ENCODE assay signal across 16 cellular contexts in the genomic region with DNA sequence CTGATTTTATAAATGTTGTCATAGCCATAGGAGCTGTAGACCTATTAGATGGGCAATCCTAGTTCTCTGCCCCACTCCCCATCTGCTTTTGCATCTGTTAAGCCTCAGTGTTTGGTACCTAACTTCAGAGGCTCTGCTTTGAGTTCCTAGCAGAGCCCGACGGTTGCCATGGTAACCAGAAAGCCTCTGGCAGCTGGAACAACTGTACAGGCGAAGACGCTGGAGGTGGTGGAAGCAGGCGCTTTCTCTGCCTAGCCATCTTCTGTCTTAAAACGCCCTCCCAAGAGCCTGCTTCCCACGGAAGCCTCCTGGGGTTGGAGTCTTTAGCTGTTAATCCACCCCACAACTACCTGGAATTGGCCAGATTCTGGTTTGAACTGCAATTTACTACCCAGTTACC. TPM values are rescaled to one million over a fixed set of nuclear protein-coding genes. Genes with fewer than 3 reads are reported as not detected.
DNase-seq lines count a peak whose midpoint lies in the region; ATAC-seq and TF ChIP-seq lines count a peak whose summit lies in the region.
"Had no signal": no experiment of that assay in that cellular context is flagged by ENCODE, and none has a peak within 500 bp of the region (broad histone marks: within the 10 kb centered on the region; RNA-seq: fewer than 3 reads in every experiment).

No MANE protein-coding gene starts in this region.

- TF ChIP-seq CTCF in heart left ventricle (IDR thresholded peaks at IDR 0.05) (no peak), upper lobe of right lung (IDR thresholded peaks at IDR 0.05) (no peak), WERI-Rb-1 (IDR thresholded peaks at IDR 0.05; ENCODE audit: low read depth, low read length) (no peak)

- no peaks in the 10 kb centered on the region for H3K9me3 ChIP-seq in heart left ventricle
- H3K9me3 ChIP-seq in upper lobe of right lung = no peaks in the 10 kb centered on the region
- no peaks in the 10 kb centered on the region for H3K9me3 ChIP-seq in WERI-Rb-1 (ENCODE audit: severe bottlenecking)
- H3K9me3 ChIP-seq: neutrophil had no signal

- H3K27ac ChIP-seq in heart left ventricle (no peak overlapping the region), upper lobe of right lung (no peak overlapping the region), WERI-Rb-1 (no peak overlapping the region)
- H3K27ac ChIP-seq: neutrophil had no signal

- peaks cover 0 to 28% (median 0%) of the 10 kb centered on the region in 9 donors for H3K27me3 ChIP-seq in heart left ventricle
- no peaks in the 10 kb centered on the region for H3K27me3 ChIP-seq in upper lobe of right lung
- H3K27me3 ChIP-seq in WERI-Rb-1 (ENCODE audit: insufficient read depth, low read depth, severe bottlenecking) = no peaks in the 10 kb centered on the region
- H3K27me3 ChIP-seq: neutrophil had no signal

- intact Hi-C loops in Right ventricle myocardium superior (cut with DNase I) = no loop called here
- intact Hi-C loops in heart left ventricle (cut with DNase I) = no loop called here
- intact Hi-C loops in upper lobe of right lung (cut with DNase I) = no loop called here

- ATAC-seq in Right ventricle myocardium superior (ENCODE audit: poor library complexity) (no peak), heart left ventricle (no peak), upper lobe of right lung (no peak), GM19452 (IDR thresholded peaks at IDR 0.05; ENCODE audit: unreplicated experiment) (no peak), GM21526 (IDR thresholded peaks at IDR 0.05; ENCODE audit: low FRiP score, unreplicated experiment) (no peak)
- ATAC-seq: activated CD8-positive, alpha-beta T cell treated with anti-CD3 and anti-CD28 coated beads for 36 hours had no signal

- H3K4me1 ChIP-seq in heart left ventricle (no peaks in the 10 kb centered on the region), upper lobe of right lung (no peaks in the 10 kb centered on the region)

- DNase-seq in Right ventricle myocardium superior (peak; percentile 20), heart left ventricle (no peak), amygdala (lab: John Stamatoyannopoulos, UW) (peak in 49 of 56 donors; percentile 0 to 66 (median 17)), left kidney (ENCODE audit: low read depth, low spot score) (peak; percentile 90), upper lobe of right lung (peak; percentile 22), WERI-Rb-1 (no peak)
- DNase-seq: activated CD8-positive, alpha-beta T cell treated with anti-CD3 and anti-CD28 coated beads for 36 hours; activated naive CD4-positive, alpha-beta T cell; cortex of kidney; EL; stimulated activated CD4-positive, alpha-beta T cell treated with anti-CD3 and anti-CD28 coated beads, Interleukin-15, amount 100 ng/mL, for 24 hours had no signal

- H3K4me3 ChIP-seq in heart left ventricle = no peak overlapping the region
- H3K4me3 ChIP-seq in upper lobe of right lung = no peak overlapping the region
- no peak overlapping the region for H3K4me3 ChIP-seq in WERI-Rb-1 (ENCODE audit: low read depth, low read length)

- TF ChIP-seq POLR2A in heart left ventricle (IDR thresholded peaks at IDR 0.05) = no peak

- H3K36me3 ChIP-seq in heart left ventricle = no peaks in the 10 kb centered on the region
- H3K36me3 ChIP-seq in upper lobe of right lung = no peaks in the 10 kb centered on the region
- H3K36me3 ChIP-seq in WERI-Rb-1 = no peaks in the 10 kb centered on the region
- H3K36me3 ChIP-seq: neutrophil had no signal

- 14 to 38% (median 19%) methylated on average over 7 of the region's 7 CpGs for WGBS in heart left ventricle, 4 donors

RNA-seq across cellular contexts. Expression of a gene that starts 0.9 kb away (rescaled TPM):
- not detected for total RNA-seq in Right ventricle myocardium superior
- under 1 TPM in 1 of 9 donors, not detected in 8; 0.07 TPM for total RNA-seq in heart left ventricle
- polyA plus RNA-seq in heart left ventricle = not detected
- not detected for total RNA-seq in upper lobe of right lung
- total RNA-seq: activated CD8-positive, alpha-beta T cell treated with anti-CD3 and anti-CD28 coated beads for 36 hours; M059J; T-helper 1 cell treated with Interleukin-12 subunit alpha and Interleukin-12 subunit beta and Interleukin-4 antibody, amounts not matched to agents 30 ng/mL and 1 ng/mL, for 36 hours had no signal

Comparison
In these comparisons a context has a peak if more than half of its experiments do, and no peak if none do; other contexts are left out.
1. DNase-seq: peak in Right ventricle myocardium superior (single experiment), amygdala (49 of 56), left kidney (single experiment) and upper lobe of right lung (single experiment); none in heart left ventricle (0 of 5) and WERI-Rb-1 (single experiment).